In genomic region chr2:186575302-186575701, GRCh38 we compare ENCODE assay signal across 1 cellular context.
A peak's percentile ranks its signal among the peaks of the same experiment; 100 is the strongest.
TF ChIP-seq lines count a peak whose summit lies in the region.

No MANE protein-coding gene starts in this region.

TF ChIP-seq in SK-N-SH, 30 proteins besides CTCF, POLR2A, EP300 and RAD21 (continued from another document):
- TF ChIP-seq REST (IDR thresholded peaks at IDR 0.05; ENCODE audit: low read depth, low read length): 0 out of 2 replicates have a peak, but pooled peaks have one; percentile 61
- TF ChIP-seq NRF1 (IDR thresholded peaks at IDR 0.05; ENCODE audit: low read depth, low read length): no peak
- TF ChIP-seq USF2 (IDR thresholded peaks at IDR 0.05; ENCODE audit: borderline replicate concordance, low read depth, low read length): no peak
- peak; percentile 51; the same call in 1 of the 2 replicates for TF ChIP-seq SIN3A (IDR thresholded peaks at IDR 0.05; ENCODE audit: borderline replicate concordance, low read depth, low read length)
- no peak for TF ChIP-seq TAF1 (IDR thresholded peaks at IDR 0.05; ENCODE audit: borderline replicate concordance, low read depth, low read length)
- TF ChIP-seq RCOR1 (IDR thresholded peaks at IDR 0.05; ENCODE audit: low read length): no peak
- TF ChIP-seq MAX (IDR thresholded peaks at IDR 0.05; ENCODE audit: low read depth): no peak
- no peak for TF ChIP-seq USF1 (IDR thresholded peaks at IDR 0.05; ENCODE audit: borderline replicate concordance, low read depth)
- no peak for TF ChIP-seq CHD2 (IDR thresholded peaks at IDR 0.05; ENCODE audit: low read length, partially characterized antibody)
- no peak for TF ChIP-seq RFX5 (IDR thresholded peaks at IDR 0.05; ENCODE audit: low read length)
- no peak for TF ChIP-seq MXI1 (IDR thresholded peaks at IDR 0.05; ENCODE audit: low read depth, low read length)
- peak; percentile 86 for TF ChIP-seq NFIC (IDR thresholded peaks at IDR 0.05; ENCODE audit: borderline replicate concordance)
